Comparison of ENCODE assay signal across 18 cellular contexts in the genomic region with DNA sequence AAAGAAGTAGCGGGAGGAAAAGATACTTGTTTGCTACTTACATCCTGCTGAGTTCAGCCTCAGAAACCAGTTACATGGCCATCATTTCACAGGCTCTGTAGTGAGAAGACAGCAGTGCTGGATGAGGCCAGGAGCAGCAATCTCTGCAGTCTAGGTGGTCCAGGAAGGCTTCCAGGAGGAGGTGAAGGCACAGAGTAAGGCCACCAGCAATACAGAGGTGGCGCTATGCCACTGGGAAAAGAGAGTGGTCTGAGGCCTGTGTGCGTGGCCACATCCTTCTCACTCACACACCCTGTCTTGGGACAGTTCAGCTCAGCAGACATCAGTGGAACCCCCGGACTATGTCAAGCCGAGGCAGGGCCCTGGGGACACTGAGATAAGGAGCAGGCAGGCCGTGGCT.
"Had no signal": no experiment of that assay in that cellular context is flagged by ENCODE, and none has a peak within 500 bp of the region (broad histone marks: within the 10 kb centered on the region; RNA-seq: fewer than 3 reads in every experiment).

No MANE protein-coding gene starts in this region.

- H3K4me3 ChIP-seq: adrenal gland, lung, psoas muscle, sigmoid colon, transverse colon had no signal

- H3K27ac ChIP-seq: psoas muscle, sigmoid colon, transverse colon had no signal

- H3K36me3 ChIP-seq: adrenal gland, sigmoid colon, transverse colon had no signal

- H3K9me3 ChIP-seq: adrenal gland, psoas muscle, sigmoid colon, transverse colon had no signal

- H3K36me3 Mint-ChIP-seq: immature natural killer cell had no signal

- H3K27me3 ChIP-seq: adrenal gland, sigmoid colon, transverse colon had no signal

- H3K27me3 Mint-ChIP-seq: central memory CD8-positive, alpha-beta T cell; naive thymus-derived CD4-positive, alpha-beta T cell had no signal

- H3K4me1 Mint-ChIP-seq: central memory CD8-positive, alpha-beta T cell; immature natural killer cell had no signal

- H3K4me3 Mint-ChIP-seq: central memory CD8-positive, alpha-beta T cell; immature natural killer cell; naive thymus-derived CD4-positive, alpha-beta T cell; T-helper 1 cell treated with Interleukin-12 subunit alpha and Interleukin-12 subunit beta and Interleukin-4 antibody, amounts not matched to agents 30 μg/mL and 1 μg/mL, for 36 hours had no signal

- FAIRE-seq: TTC549 had no signal

- ATAC-seq: left cardiac atrium; naive thymus-derived CD4-positive, alpha-beta T cell; psoas muscle had no signal

- DNase-seq: activated naive CD4-positive, alpha-beta T cell treated with anti-CD3 and anti-CD28 coated beads, Interleukin-2, amount 50 U/mL, for 16 hours; activated T-cell treated with anti-CD3 and anti-CD28 coated beads, Interleukin-2, amount 50 U/mL, for 1 hour; adrenal gland; glutamatergic neuron; immature natural killer cell; left cardiac atrium; naive thymus-derived CD4-positive, alpha-beta T cell; nucleus accumbens; psoas muscle; sigmoid colon; stimulated activated CD4-positive, alpha-beta T cell treated with anti-CD3 and anti-CD28 coated beads, Interleukin-12 subunit alpha, Interleukin-12 subunit beta, amount 100 ng/mL, for 4 hours; stimulated activated naive CD4-positive, alpha-beta T cell; substantia nigra; transverse colon had no signal

- H3K27ac Mint-ChIP-seq: immature natural killer cell; T-helper 1 cell treated with Interleukin-12 subunit alpha and Interleukin-12 subunit beta and Interleukin-4 antibody, amounts not matched to agents 30 μg/mL and 1 μg/mL, for 36 hours had no signal

- H3K9me3 Mint-ChIP-seq: central memory CD8-positive, alpha-beta T cell; immature natural killer cell; naive thymus-derived CD4-positive, alpha-beta T cell; T-helper 1 cell treated with Interleukin-12 subunit alpha and Interleukin-12 subunit beta and Interleukin-4 antibody, amounts not matched to agents 30 μg/mL and 1 μg/mL, for 36 hours had no signal
